Comparison of ENCODE assay signal across 21 cellular contexts in the genomic region with DNA sequence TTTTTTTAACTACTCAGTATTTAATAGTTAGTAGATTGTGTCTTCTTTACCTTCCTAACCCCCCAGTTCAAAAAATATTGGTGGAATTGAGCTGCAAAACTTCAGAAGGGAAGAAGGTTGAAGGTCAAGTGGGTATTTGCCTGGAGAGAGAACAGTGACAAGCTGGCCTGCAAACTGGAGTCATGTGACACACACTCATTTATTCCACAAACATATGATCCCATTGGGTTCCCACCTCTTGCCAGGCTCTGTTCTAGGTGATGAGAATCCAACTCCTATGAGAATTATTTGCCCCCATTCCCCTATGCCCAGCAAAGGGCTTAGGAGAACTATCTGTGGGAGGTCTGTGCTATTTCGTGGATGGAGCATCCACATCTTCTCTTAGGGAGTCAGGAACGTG. TPM values are rescaled to one million over a fixed set of nuclear protein-coding genes. Genes with fewer than 3 reads are reported as not detected.
DNase-seq lines count a peak whose midpoint lies in the region; FAIRE-seq and TF ChIP-seq lines count a peak whose summit lies in the region.
"Had no signal": no experiment of that assay in that cellular context is flagged by ENCODE, and none has a peak within 500 bp of the region (broad histone marks: within the 10 kb centered on the region; RNA-seq: fewer than 3 reads in every experiment).

No MANE protein-coding gene starts in this region.

- no peaks in the 10 kb centered on the region for H4K20me1 ChIP-seq in GM23248 (ENCODE audit: insufficient read depth)

- H3K9me3 ChIP-seq in GM23248 (ENCODE audit: low read depth) (no peaks in the 10 kb centered on the region), kidney (ENCODE audit: control insufficient read depth in 1 of 2, low read length in 2 of 2) (no peaks in the 10 kb centered on the region), skeletal muscle tissue (ENCODE audit: control insufficient read depth in 3 of 3, low read length in 3 of 3) (no peaks in the 10 kb centered on the region)
- H3K9me3 ChIP-seq: BE2C had no signal

- no peak overlapping the region for H3K4me2 ChIP-seq in GM23248 (ENCODE audit: unreplicated experiment)

- H3K36me3 ChIP-seq in GM23248 (ENCODE audit: low read depth) (peaks cover 7% of the 10 kb centered on the region; the same call in 1 of the 2 replicates), kidney (ENCODE audit: control insufficient read depth in 1 of 2, insufficient read depth in 2 of 2, low read length in 2 of 2) (no peaks in the 10 kb centered on the region), skeletal muscle tissue (ENCODE audit: control insufficient read depth in 3 of 3, insufficient read depth in 3 of 3, low read length in 3 of 3) (peaks cover 0 to 5% (median 2%) of the 10 kb centered on the region in 3 donors)
- H3K36me3 ChIP-seq: BE2C had no signal

- CTCF ChIA-PET in RWPE1 (lab: Yijun Ruan, JAX): interaction anchor here (0.5 to 0.6 kb wide), 3 partner anchors 68 to 151 kb away, joined by 3 to 4 read pairs (median 3); no protein-coding TSS in a partner anchor
- CTCF ChIA-PET in GM10248 (lab: Yijun Ruan, JAX): no interaction called here

- no peak overlapping the region for H2AFZ ChIP-seq in GM23248

- TF ChIP-seq CTCF in RWPE1 (conservative IDR thresholded peaks at IDR 0.05; ENCODE audit: low read depth) (no peak), kidney (IDR thresholded peaks at IDR 0.05; ENCODE audit: borderline replicate concordance, extremely low read depth, insufficient read depth) (no peak), GM10248 (IDR thresholded peaks at IDR 0.05; ENCODE audit: control extremely low read depth, extremely low read depth, low read depth, missing control alignments) (no peak)

- H3K27me3 ChIP-seq in GM23248 (replicated peaks; ENCODE audit: insufficient read depth) (no peaks in the 10 kb centered on the region), skeletal muscle tissue (ENCODE audit: control insufficient read depth in 3 of 3, insufficient read depth in 3 of 3, low read length in 3 of 3) (no peaks in the 10 kb centered on the region)
- H3K27me3 ChIP-seq: BE2C had no signal

- H3K9me2 ChIP-seq in GM23248 (ENCODE audit: insufficient read depth): no peaks in the 10 kb centered on the region

- H3K27ac ChIP-seq in GM23248 (peak overlapping the region; percentile 17; the same call in 1 of the 2 replicates), RWPE1 (peak overlapping the region; percentile 8; the same call in 1 of the 2 replicates), kidney (ENCODE audit: low read depth in 2 of 2, low read length in 2 of 2) (peak overlapping the region; percentile 29 to 53), skeletal muscle tissue (ENCODE audit: low read depth, low read length) (peak overlapping the region; percentile 48)

- H3K79me2 ChIP-seq in GM23248 (ENCODE audit: insufficient read depth): peaks cover 22% of the 10 kb centered on the region

- peaks cover 14% of the 10 kb centered on the region for H3K4me1 ChIP-seq in GM23248 (ENCODE audit: insufficient read depth)
- H3K4me1 ChIP-seq in kidney (ENCODE audit: control insufficient read depth in 1 of 2, insufficient read depth in 1 of 2, low read depth in 1 of 2, low read length in 2 of 2): peaks cover 9 to 15% of the 10 kb centered on the region in 2 donors
- H3K4me1 ChIP-seq in skeletal muscle tissue (ENCODE audit: control insufficient read depth in 3 of 3, insufficient read depth in 3 of 3, low read length in 3 of 3): peaks cover 20 to 28% (median 24%) of the 10 kb centered on the region in 3 donors
- H3K4me1 ChIP-seq: BE2C had no signal

- POLR2A ChIA-PET in RWPE1 (lab: Yijun Ruan, JAX; ENCODE audit: low non-redundant PET) (interaction anchor here (0.7 kb wide), 1 partner anchor 740 kb away, joined by 10 read pairs; no protein-coding TSS in a partner anchor), GM10248 (lab: Yijun Ruan, JAX) (interaction anchor here (0.6 to 0.7 kb wide), 2 partner anchors 67 to 305 kb away, joined by 8 read pairs; no protein-coding TSS in a partner anchor)

- in situ Hi-C loops in GM23248 (cut with MboI): no loop called here

- H3F3A ChIP-seq in GM23248 (ENCODE audit: insufficient read depth): peaks cover 20% of the 10 kb centered on the region; the same call in 1 of the 2 replicates

- DNase-seq in GM23248 (peak; percentile 29), RWPE1 (ENCODE audit: low spot score) (no peak), kidney (no peak), GM10248 (ENCODE audit: extremely low spot score) (no peak), globus pallidus (ENCODE audit: low spot score) (no peak), NCI-H82 treated with DMSO at 0.1 percent for 48 hours (lab: John Stamatoyannopoulos, UW; ENCODE audit: unreplicated experiment) (no peak), NCI-H2171 (lab: John Stamatoyannopoulos, UW) (no peak)
- DNase-seq: BE2C; GF-D8; Karpas-422; NCI-H1417; NCI-H2029; NCI-H526; NK-92 treated with Interleukin-12 subunit alpha and Interleukin-12 subunit beta, amount 100 ng/mL, for 24 hours; OCI-M1; RPMI8226 had no signal

- no peak overlapping the region for H3K9ac ChIP-seq in GM23248
- no peak overlapping the region for H3K9ac ChIP-seq in kidney (ENCODE audit: low read length in 2 of 2)
- no peak overlapping the region for H3K9ac ChIP-seq in skeletal muscle tissue (ENCODE audit: low read depth in 1 of 3, low read length in 3 of 3)

- intact Hi-C loops in kidney (cut with DNase I): no loop called here

- FAIRE-seq in kidney (lab: Jason Lieb, UNC): no peak
- FAIRE-seq: H54 had no signal

- 69 to 75% methylated on average over 2 of the region's 2 CpGs for WGBS in GM23248 (ENCODE audit: low coverage in 1 of 2, low lambda C conversion rate in 2 of 2, missing lambda C conversion rate in 2 of 2), 2 experiments

- no peak overlapping the region for H3K4me3 ChIP-seq in GM23248
- no peak overlapping the region for H3K4me3 ChIP-seq in kidney (ENCODE audit: low read length in 2 of 2)
- H3K4me3 ChIP-seq in skeletal muscle tissue (ENCODE audit: low read length in 3 of 3): no peak overlapping the region

RNA-seq across cellular contexts. Expression of a gene that starts 3.5 kb away (rescaled TPM):
- total RNA-seq in GM23248 (2014; rRNA removed; shearing (Covaris generic)): 97.5 and 131 TPM in 2 replicates
- polyA plus RNA-seq in GM23248 (2016; fragmentation: Nextera tagmentation; extraction: Ambion mirVana) (71.3 and 77.8 TPM in 2 replicates), kidney (ENCODE audit: insufficient read depth, low read depth, low replicate concordance) (120 TPM)
- total RNA-seq in kidney (69.0 TPM), skeletal muscle tissue (44.9 TPM)

RNA-seq across cellular contexts. Expression of a gene that starts 30.7 kb away (rescaled TPM):
- not detected in 2 replicates for total RNA-seq in GM23248 (2014; rRNA removed; shearing (Covaris generic))
- polyA plus RNA-seq in GM23248 (2016; fragmentation: Nextera tagmentation; extraction: Ambion mirVana): not detected in 2 replicates
- 0.35 TPM for total RNA-seq in kidney
- polyA plus RNA-seq in kidney (ENCODE audit: insufficient read depth, low read depth, low replicate concordance): not detected
- total RNA-seq in skeletal muscle tissue: not detected
- total RNA-seq: CD4-positive, alpha-beta memory T cell; SK-MEL-5 had no signal
- polyA plus RNA-seq: AG04450; CD4-positive, alpha-beta memory T cell had no signal

RNA-seq across cellular contexts. Expression of a gene that starts 55.6 kb away (rescaled TPM):
- total RNA-seq in GM23248 (2014; rRNA removed; shearing (Covaris generic)): 234 and 247 TPM in 2 replicates
- polyA plus RNA-seq in GM23248 (2016; fragmentation: Nextera tagmentation; extraction: Ambion mirVana): 67.3 and 68.7 TPM in 2 replicates
- total RNA-seq in kidney: 29.0 TPM
- polyA plus RNA-seq in kidney (ENCODE audit: insufficient read depth, low read depth, low replicate concordance): 9.2 TPM
- 91.9 TPM for total RNA-seq in skeletal muscle tissue
- total RNA-seq: CD4-positive, alpha-beta memory T cell had no signal
- polyA plus RNA-seq: CD4-positive, alpha-beta memory T cell had no signal
